In genomic region chr12:104456417-104456949, GRCh38 we compare ENCODE assay signal across 8 cellular contexts. TPM values are rescaled to one million over a fixed set of nuclear protein-coding genes. Genes with fewer than 3 reads are reported as not detected.
DNase-seq lines count a peak whose midpoint lies in the region; ATAC-seq and TF ChIP-seq lines count a peak whose summit lies in the region.

CHST11 (plus strand) TSS chr12:104456948.

- H3K4me3 ChIP-seq in HUES6 (ENCODE audit: low read depth, low read length), result peak within 1 kb of the TSS; percentile 93
- peak within 1 kb of the TSS; percentile 43 for H3K4me3 ChIP-seq in mucosa of descending colon

- peak within 1 kb of the TSS; percentile 68 for H3K9ac ChIP-seq in HUES6 (ENCODE audit: low read length)

- H3K36me3 ChIP-seq in HUES6 (ENCODE audit: control insufficient read depth, insufficient read depth, low read length) (no peaks in the 10 kb centered on the region), mucosa of descending colon (ENCODE audit: low read depth) (no peaks in the 10 kb centered on the region)

- ATAC-seq in GM21367 (IDR thresholded peaks at IDR 0.05; ENCODE audit: unreplicated experiment) (peak; percentile 53), mucosa of descending colon (peak; percentile 79)

- H3K27ac ChIP-seq in HUES6 (ENCODE audit: low read depth, low read length), result peak within 1 kb of the TSS; percentile 31; the same call in 1 of the 2 replicates

- H3K4me1 ChIP-seq in HUES6 (ENCODE audit: control insufficient read depth, insufficient read depth, low read length) (peaks cover 43% of the 10 kb centered on the region), mucosa of descending colon (ENCODE audit: low read depth) (peaks cover 6% of the 10 kb centered on the region)

- no peak for TF ChIP-seq CTCF in mucosa of descending colon (IDR thresholded peaks at IDR 0.05)

- H3K9me3 ChIP-seq in HUES6 (ENCODE audit: control insufficient read depth, insufficient read depth, low read depth, low read length), result no peaks in the 10 kb centered on the region
- H3K9me3 ChIP-seq in mucosa of descending colon, result no peaks in the 10 kb centered on the region

- DNase-seq in COLO829 (ENCODE audit: low spot score) (peak; percentile 86), OCI-M2 (lab: John Stamatoyannopoulos, UW; ENCODE audit: unreplicated experiment) (peak; percentile 45), activated T-cell treated with anti-CD3 and anti-CD28 coated beads for 48 hours (ENCODE audit: low read depth) (peak; percentile 80), erythroblast (lab: John Stamatoyannopoulos, UW) (peak; percentile 93), mucosa of descending colon (peak; percentile 70 to 87 (median 78))
- DNase-seq in stimulated activated CD8-positive, alpha-beta memory T cell treated with anti-CD3 and anti-CD28 coated beads, Interleukin-4, amount 100 ng/mL, for 24 hours (ENCODE audit: low read depth), result peak; percentile 62

- no peak for TF ChIP-seq POLR2A in erythroblast (IDR thresholded peaks at IDR 0.05; ENCODE audit: low read length)

- H3K27me3 ChIP-seq in HUES6 (ENCODE audit: control insufficient read depth, insufficient read depth, low read length), result peaks cover 27% of the 10 kb centered on the region

- intact Hi-C loops in mucosa of descending colon (cut with DNase I, micrococcal nuclease), result loop anchor here in 1 of 2 donors (5.0 kb wide), 1 partner anchor 126 kb away; no protein-coding TSS in a partner anchor

RNA-seq across cellular contexts. Expression of gene CHST11, which starts in this region (rescaled TPM):
- total RNA-seq in mucosa of descending colon, result 10 to 100 TPM in 1 of 3 donors, 1 to 10 TPM in 2; 3.3 to 15.2 (median 6.6) TPM

Comparison
In these comparisons a context has a peak if more than half of its experiments do, and no peak if none do; other contexts are left out.
1. Peak in every context shown above with its lines: DNase-seq, ATAC-seq, H3K4me3 ChIP-seq and H3K27ac ChIP-seq.